31 cellular contexts compared by ENCODE assay signal in genomic region chr7:36730046-36730445, GRCh38. TPM values are rescaled to one million over a fixed set of nuclear protein-coding genes. Genes with fewer than 3 reads are reported as not detected.
"Had no signal": no experiment of that assay in that cellular context is flagged by ENCODE, and none has a peak within 500 bp of the region (broad histone marks: within the 10 kb centered on the region; RNA-seq: fewer than 3 reads in every experiment).

No MANE protein-coding gene starts in this region.

- H3K27me3 Mint-ChIP-seq: activated B cell treated with CpG ODN at 0.5 μM for 24 hours; activated CD4-positive, alpha-beta T cell treated with anti-CD3 and anti-CD28 coated beads for 36 hours; activated CD8-positive, alpha-beta memory T cell treated with anti-CD3 and anti-CD28 coated beads, Interleukin-2, amount 10 ng/mL, durations not matched to agents 7 days and 5 days; activated naive CD4-positive, alpha-beta T cell treated with anti-CD3 and anti-CD28 coated beads, Interleukin-2, amount 10 ng/mL, durations not matched to agents 7 days and 5 days; activated naive CD4-positive, alpha-beta T cell treated with anti-CD3 and anti-CD28 coated beads, Interleukin-2, amount 50 U/mL, for 24 hours; activated naive CD8-positive, alpha-beta T cell; activated T-cell treated with anti-CD3 and anti-CD28 coated beads, Interleukin-2, amount 50 U/mL, for 24 hours had no signal

- H3K36me3 Mint-ChIP-seq: brain had no signal

- H3K9me3 Mint-ChIP-seq: activated B cell treated with CpG ODN at 0.5 μM for 24 hours had no signal

- ATAC-seq: activated CD4-positive, alpha-beta T cell treated with anti-CD3 and anti-CD28 coated beads for 36 hours; activated CD8-positive, alpha-beta memory T cell treated with anti-CD3 and anti-CD28 coated beads, Interleukin-2, amount 10 ng/mL, durations not matched to agents 7 days and 5 days; activated CD8-positive, alpha-beta T cell treated with anti-CD3 and anti-CD28 coated beads, Interleukin-2, amount 10 ng/mL, durations not matched to agents 7 days and 5 days had no signal

- DNase-seq: activated B cell treated with CpG ODN at 0.5 μM for 24 hours; activated CD4-positive, alpha-beta memory T cell treated with anti-CD3 and anti-CD28 coated beads, Interleukin-2, amount 10 ng/mL, durations not matched to agents 7 days and 5 days; activated CD4-positive, alpha-beta T cell treated with anti-CD3 and anti-CD28 coated beads for 1 hour; activated CD4-positive, alpha-beta T cell treated with anti-CD3 and anti-CD28 coated beads for 36 hours; activated CD4-positive, alpha-beta T cell treated with anti-CD3 and anti-CD28 coated beads for 48 hours; activated CD4-positive, alpha-beta T cell treated with anti-CD3 and anti-CD28 coated beads, Interleukin-2, amount 10 ng/mL, durations not matched to agents 7 days and 5 days; activated CD4-positive, alpha-beta T cell treated with anti-CD3 and anti-CD28 coated beads, Interleukin-2, amount 50 U/mL, for 48 hours; activated CD8-positive, alpha-beta memory T cell treated with anti-CD3 and anti-CD28 coated beads for 24 hours; activated CD8-positive, alpha-beta memory T cell treated with anti-CD3 and anti-CD28 coated beads, Interleukin-2, amount 10 ng/mL, durations not matched to agents 7 days and 5 days; activated CD8-positive, alpha-beta memory T cell treated with anti-CD3 and anti-CD28 coated beads, Interleukin-2, amount 50 U/mL, for 48 hours; activated CD8-positive, alpha-beta T cell treated with anti-CD3 and anti-CD28 coated beads, Interleukin-2, amount 10 ng/mL, durations not matched to agents 7 days and 5 days; activated effector memory CD4-positive, alpha-beta T cell treated with Interleukin-2 at 50 U/mL for 16 hours; activated gamma-delta T cell; activated naive CD4-positive, alpha-beta T cell treated with anti-CD3 and anti-CD28 coated beads, Interleukin-2, amount 10 ng/mL, durations not matched to agents 7 days and 5 days; activated naive CD4-positive, alpha-beta T cell treated with Interleukin-2 at 50 U/mL for 16 hours; activated T-cell treated with anti-CD3 and anti-CD28 coated beads, Interleukin-2, amount 50 U/mL, for 24 hours; activated T-cell treated with anti-CD3 and anti-CD28 coated beads, Interleukin-2, amount 50 U/mL, for 48 hours; amygdala; anterior cingulate cortex; caudate nucleus; T-helper 1 cell; T-helper 2 cell; T-helper 9 cell had no signal

- H3K27ac Mint-ChIP-seq: activated B cell treated with CpG ODN at 0.5 μM for 24 hours; activated CD4-positive, alpha-beta memory T cell treated with anti-CD3 and anti-CD28 coated beads, Interleukin-2, amount 10 ng/mL, durations not matched to agents 7 days and 5 days; activated CD4-positive, alpha-beta T cell treated with anti-CD3 and anti-CD28 coated beads for 36 hours; activated CD4-positive, alpha-beta T cell treated with anti-CD3 and anti-CD28 coated beads, Interleukin-2, amount 10 ng/mL, durations not matched to agents 7 days and 5 days; activated CD8-positive, alpha-beta memory T cell treated with anti-CD3 and anti-CD28 coated beads, Interleukin-2, amount 10 ng/mL, durations not matched to agents 7 days and 5 days; activated CD8-positive, alpha-beta T cell treated with anti-CD3 and anti-CD28 coated beads, Interleukin-2, amount 10 ng/mL, durations not matched to agents 7 days and 5 days; activated naive CD4-positive, alpha-beta T cell treated with anti-CD3 and anti-CD28 coated beads, Interleukin-2, amount 10 ng/mL, durations not matched to agents 7 days and 5 days; activated naive CD4-positive, alpha-beta T cell treated with anti-CD3 and anti-CD28 coated beads, Interleukin-2, amount 50 U/mL, for 24 hours; activated naive CD8-positive, alpha-beta T cell; activated T-cell treated with anti-CD3 and anti-CD28 coated beads, Interleukin-2, amount 50 U/mL, for 24 hours; activated T-helper 2 cell treated with anti-CD3 and anti-CD28 coated beads, Interferon-gamma antibody, Interleukin-2, Interleukin-4, amounts not matched to agents 10 μg/mL and 5 μg/mL and 100 μg/mL, durations not matched to agents 14 hours and 24 hours and 36 hours; brain; T-helper 1 cell treated with Interleukin-12 subunit alpha and Interleukin-12 subunit beta and Interleukin-4 antibody, amounts not matched to agents 30 μg/mL and 1 μg/mL, for 36 hours; T-helper 2 cell treated with Interferon-gamma antibody and Interleukin-4, amounts not matched to agents 5 μg/mL and 100 μg/mL, for 36 hours had no signal

- H3K4me3 Mint-ChIP-seq: activated B cell treated with CpG ODN at 0.5 μM for 24 hours; activated CD4-positive, alpha-beta memory T cell treated with anti-CD3 and anti-CD28 coated beads, Interleukin-2, amount 10 ng/mL, durations not matched to agents 7 days and 5 days; activated CD4-positive, alpha-beta T cell treated with anti-CD3 and anti-CD28 coated beads for 36 hours; activated CD4-positive, alpha-beta T cell treated with anti-CD3 and anti-CD28 coated beads, Interleukin-2, amount 10 ng/mL, durations not matched to agents 7 days and 5 days; activated CD8-positive, alpha-beta memory T cell treated with anti-CD3 and anti-CD28 coated beads, Interleukin-2, amount 10 ng/mL, durations not matched to agents 7 days and 5 days; activated CD8-positive, alpha-beta T cell treated with anti-CD3 and anti-CD28 coated beads, Interleukin-2, amount 10 ng/mL, durations not matched to agents 7 days and 5 days; activated naive CD4-positive, alpha-beta T cell treated with anti-CD3 and anti-CD28 coated beads, Interleukin-2, amount 10 ng/mL, durations not matched to agents 7 days and 5 days; activated naive CD4-positive, alpha-beta T cell treated with anti-CD3 and anti-CD28 coated beads, Interleukin-2, amount 50 U/mL, for 24 hours; activated naive CD8-positive, alpha-beta T cell; activated T-cell treated with anti-CD3 and anti-CD28 coated beads, Interleukin-2, amount 50 U/mL, for 24 hours; brain; T-helper 1 cell treated with Interleukin-12 subunit alpha and Interleukin-12 subunit beta and Interleukin-4 antibody, amounts not matched to agents 30 μg/mL and 1 μg/mL, for 36 hours; T-helper 2 cell treated with Interferon-gamma antibody and Interleukin-4, amounts not matched to agents 5 μg/mL and 100 μg/mL, for 36 hours had no signal

RNA-seq across cellular contexts. Expression of gene AOAH, which starts 5.8 kb away (rescaled TPM):
- total RNA-seq: bronchial epithelial cell, cardiac muscle cell had no signal
- polyA plus RNA-seq: cardiac muscle cell had no signal
